In the genomic region with DNA sequence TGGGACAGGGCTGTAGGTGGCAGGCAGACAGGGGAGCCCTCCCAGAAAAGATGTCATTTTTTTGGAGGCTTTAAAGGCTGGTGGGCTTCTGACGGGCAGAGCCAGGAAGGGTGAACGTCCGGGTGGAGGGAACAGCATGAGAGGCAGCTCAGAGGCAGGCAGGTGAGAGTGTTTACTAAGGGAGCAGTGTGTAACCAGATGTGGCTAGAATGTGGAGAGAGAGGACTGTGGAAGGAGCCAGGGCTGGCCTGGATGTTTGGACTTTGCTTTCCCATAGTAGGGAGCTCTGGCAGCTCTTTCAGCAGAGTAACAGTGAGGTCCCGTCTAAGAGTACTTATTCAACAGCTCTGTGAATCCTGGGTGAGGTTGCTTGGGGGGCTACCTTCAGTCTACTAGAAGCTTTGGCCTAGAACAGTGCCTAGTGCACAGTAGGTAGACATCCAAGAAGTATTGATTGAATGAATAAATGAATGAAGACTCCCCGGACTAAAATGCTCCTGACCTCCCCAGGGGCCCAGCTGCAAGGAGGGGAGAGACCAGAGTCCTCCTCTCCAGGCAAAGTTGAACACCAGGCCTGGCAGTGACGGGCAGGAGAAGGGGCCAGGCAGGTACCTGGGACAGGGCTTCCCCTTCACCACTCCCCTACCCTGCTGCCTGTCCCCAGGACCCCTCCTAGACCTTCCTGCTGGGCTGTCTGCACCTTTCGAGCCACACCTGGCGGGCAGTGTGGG, we compare ENCODE assay signal across 1 cellular context.
TF ChIP-seq lines count a peak whose summit lies in the region.

No MANE protein-coding gene starts in this region.

TF ChIP-seq in HepG2, 621 proteins besides CTCF, POLR2A, EP300 and RAD21 (continued from another document and continues in another):
- TF ChIP-seq, protein P1, sequence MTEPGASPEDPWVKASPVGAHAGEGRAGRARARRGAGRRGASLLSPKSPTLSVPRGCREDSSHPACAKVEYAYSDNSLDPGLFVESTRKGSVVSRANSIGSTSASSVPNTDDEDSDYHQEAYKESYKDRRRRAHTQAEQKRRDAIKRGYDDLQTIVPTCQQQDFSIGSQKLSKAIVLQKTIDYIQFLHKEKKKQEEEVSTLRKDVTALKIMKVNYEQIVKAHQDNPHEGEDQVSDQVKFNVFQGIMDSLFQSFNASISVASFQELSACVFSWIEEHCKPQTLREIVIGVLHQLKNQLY (CRISPR knock-in tag; IDR thresholded peaks at IDR 0.05) = no peak
- TF ChIP-seq ZNF709 (CRISPR knock-in tag; IDR thresholded peaks at IDR 0.05) = 0 out of 2 replicates have a peak, but pooled peaks have one; percentile 26
- no peak for TF ChIP-seq TAF1 (CRISPR knock-in tag; IDR thresholded peaks at IDR 0.05)
- 0 out of 2 replicates have a peak, but pooled peaks have one; percentile 31 for TF ChIP-seq SSRP1 (CRISPR knock-in tag; IDR thresholded peaks at IDR 0.05)
- TF ChIP-seq ZNF569 (CRISPR knock-in tag; IDR thresholded peaks at IDR 0.05; ENCODE audit: borderline replicate concordance) = no peak
- TF ChIP-seq, protein P2, sequence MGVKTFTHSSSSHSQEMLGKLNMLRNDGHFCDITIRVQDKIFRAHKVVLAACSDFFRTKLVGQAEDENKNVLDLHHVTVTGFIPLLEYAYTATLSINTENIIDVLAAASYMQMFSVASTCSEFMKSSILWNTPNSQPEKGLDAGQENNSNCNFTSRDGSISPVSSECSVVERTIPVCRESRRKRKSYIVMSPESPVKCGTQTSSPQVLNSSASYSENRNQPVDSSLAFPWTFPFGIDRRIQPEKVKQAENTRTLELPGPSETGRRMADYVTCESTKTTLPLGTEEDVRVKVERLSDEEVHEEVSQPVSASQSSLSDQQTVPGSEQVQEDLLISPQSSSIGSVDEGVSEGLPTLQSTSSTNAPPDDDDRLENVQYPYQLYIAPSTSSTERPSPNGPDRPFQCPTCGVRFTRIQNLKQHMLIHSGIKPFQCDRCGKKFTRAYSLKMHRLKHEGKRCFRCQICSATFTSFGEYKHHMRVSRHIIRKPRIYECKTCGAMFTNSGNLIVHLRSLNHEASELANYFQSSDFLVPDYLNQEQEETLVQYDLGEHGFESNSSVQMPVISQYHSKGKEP (CRISPR knock-in tag; IDR thresholded peaks at IDR 0.05) = no peak
- TF ChIP-seq, protein P3, sequence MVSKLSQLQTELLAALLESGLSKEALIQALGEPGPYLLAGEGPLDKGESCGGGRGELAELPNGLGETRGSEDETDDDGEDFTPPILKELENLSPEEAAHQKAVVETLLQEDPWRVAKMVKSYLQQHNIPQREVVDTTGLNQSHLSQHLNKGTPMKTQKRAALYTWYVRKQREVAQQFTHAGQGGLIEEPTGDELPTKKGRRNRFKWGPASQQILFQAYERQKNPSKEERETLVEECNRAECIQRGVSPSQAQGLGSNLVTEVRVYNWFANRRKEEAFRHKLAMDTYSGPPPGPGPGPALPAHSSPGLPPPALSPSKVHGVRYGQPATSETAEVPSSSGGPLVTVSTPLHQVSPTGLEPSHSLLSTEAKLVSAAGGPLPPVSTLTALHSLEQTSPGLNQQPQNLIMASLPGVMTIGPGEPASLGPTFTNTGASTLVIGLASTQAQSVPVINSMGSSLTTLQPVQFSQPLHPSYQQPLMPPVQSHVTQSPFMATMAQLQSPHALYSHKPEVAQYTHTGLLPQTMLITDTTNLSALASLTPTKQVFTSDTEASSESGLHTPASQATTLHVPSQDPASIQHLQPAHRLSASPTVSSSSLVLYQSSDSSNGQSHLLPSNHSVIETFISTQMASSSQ (IDR thresholded peaks at IDR 0.05; ENCODE audit: low read depth) = no peak
- TF ChIP-seq, protein P3 (CRISPR knock-in tag; IDR thresholded peaks at IDR 0.05; ENCODE audit: borderline replicate concordance) = 0 out of 2 replicates have a peak, but pooled peaks have one; percentile 41
- TF ChIP-seq ZSCAN29 (CRISPR knock-in tag; conservative IDR thresholded peaks at IDR 0.05) = no peak
- peak; percentile 53; the same call in 1 of the 2 replicates for TF ChIP-seq HDAC2 (CRISPR knock-in tag; IDR thresholded peaks at IDR 0.05)
- TF ChIP-seq MYNN (CRISPR knock-in tag; IDR thresholded peaks at IDR 0.05; ENCODE audit: low read depth) = no peak
- TF ChIP-seq, protein P4, sequence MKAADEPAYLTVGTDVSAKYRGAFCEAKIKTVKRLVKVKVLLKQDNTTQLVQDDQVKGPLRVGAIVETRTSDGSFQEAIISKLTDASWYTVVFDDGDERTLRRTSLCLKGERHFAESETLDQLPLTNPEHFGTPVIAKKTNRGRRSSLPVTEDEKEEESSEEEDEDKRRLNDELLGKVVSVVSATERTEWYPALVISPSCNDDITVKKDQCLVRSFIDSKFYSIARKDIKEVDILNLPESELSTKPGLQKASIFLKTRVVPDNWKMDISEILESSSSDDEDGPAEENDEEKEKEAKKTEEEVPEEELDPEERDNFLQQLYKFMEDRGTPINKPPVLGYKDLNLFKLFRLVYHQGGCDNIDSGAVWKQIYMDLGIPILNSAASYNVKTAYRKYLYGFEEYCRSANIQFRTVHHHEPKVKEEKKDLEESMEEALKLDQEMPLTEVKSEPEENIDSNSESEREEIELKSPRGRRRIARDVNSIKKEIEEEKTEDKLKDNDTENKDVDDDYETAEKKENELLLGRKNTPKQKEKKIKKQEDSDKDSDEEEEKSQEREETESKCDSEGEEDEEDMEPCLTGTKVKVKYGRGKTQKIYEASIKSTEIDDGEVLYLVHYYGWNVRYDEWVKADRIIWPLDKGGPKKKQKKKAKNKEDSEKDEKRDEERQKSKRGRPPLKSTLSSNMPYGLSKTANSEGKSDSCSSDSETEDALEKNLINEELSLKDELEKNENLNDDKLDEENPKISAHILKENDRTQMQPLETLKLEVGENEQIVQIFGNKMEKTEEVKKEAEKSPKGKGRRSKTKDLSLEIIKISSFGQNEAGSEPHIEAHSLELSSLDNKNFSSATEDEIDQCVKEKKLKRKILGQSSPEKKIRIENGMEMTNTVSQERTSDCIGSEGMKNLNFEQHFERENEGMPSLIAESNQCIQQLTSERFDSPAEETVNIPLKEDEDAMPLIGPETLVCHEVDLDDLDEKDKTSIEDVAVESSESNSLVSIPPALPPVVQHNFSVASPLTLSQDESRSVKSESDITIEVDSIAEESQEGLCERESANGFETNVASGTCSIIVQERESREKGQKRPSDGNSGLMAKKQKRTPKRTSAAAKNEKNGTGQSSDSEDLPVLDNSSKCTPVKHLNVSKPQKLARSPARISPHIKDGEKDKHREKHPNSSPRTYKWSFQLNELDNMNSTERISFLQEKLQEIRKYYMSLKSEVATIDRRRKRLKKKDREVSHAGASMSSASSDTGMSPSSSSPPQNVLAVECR (CRISPR knock-in tag; IDR thresholded peaks at IDR 0.05; ENCODE audit: borderline replicate concordance) = peak; percentile 22; the same call in 1 of the 2 replicates
- no peak for TF ChIP-seq ZNF605 (CRISPR knock-in tag; IDR thresholded peaks at IDR 0.05)
- no peak for TF ChIP-seq ZNF33A (CRISPR knock-in tag; IDR thresholded peaks at IDR 0.05; ENCODE audit: borderline replicate concordance)
- TF ChIP-seq PAX8 (CRISPR knock-in tag; IDR thresholded peaks at IDR 0.05; ENCODE audit: borderline replicate concordance) = no peak
- no peak for TF ChIP-seq ZFAT (CRISPR knock-in tag; conservative IDR thresholded peaks at IDR 0.05)
- no peak for TF ChIP-seq ZNF766 (CRISPR knock-in tag; IDR thresholded peaks at IDR 0.05; ENCODE audit: borderline replicate concordance)
- TF ChIP-seq ZNF34 (CRISPR knock-in tag; IDR thresholded peaks at IDR 0.05; ENCODE audit: borderline replicate concordance) = no peak
- TF ChIP-seq, protein P5, sequence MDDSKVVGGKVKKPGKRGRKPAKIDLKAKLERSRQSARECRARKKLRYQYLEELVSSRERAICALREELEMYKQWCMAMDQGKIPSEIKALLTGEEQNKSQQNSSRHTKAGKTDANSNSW (CRISPR knock-in tag; IDR thresholded peaks at IDR 0.05; ENCODE audit: borderline replicate concordance) = no peak
- peak; percentile 68 for TF ChIP-seq HOXA3 (CRISPR knock-in tag; IDR thresholded peaks at IDR 0.05)
- TF ChIP-seq, protein P6, sequence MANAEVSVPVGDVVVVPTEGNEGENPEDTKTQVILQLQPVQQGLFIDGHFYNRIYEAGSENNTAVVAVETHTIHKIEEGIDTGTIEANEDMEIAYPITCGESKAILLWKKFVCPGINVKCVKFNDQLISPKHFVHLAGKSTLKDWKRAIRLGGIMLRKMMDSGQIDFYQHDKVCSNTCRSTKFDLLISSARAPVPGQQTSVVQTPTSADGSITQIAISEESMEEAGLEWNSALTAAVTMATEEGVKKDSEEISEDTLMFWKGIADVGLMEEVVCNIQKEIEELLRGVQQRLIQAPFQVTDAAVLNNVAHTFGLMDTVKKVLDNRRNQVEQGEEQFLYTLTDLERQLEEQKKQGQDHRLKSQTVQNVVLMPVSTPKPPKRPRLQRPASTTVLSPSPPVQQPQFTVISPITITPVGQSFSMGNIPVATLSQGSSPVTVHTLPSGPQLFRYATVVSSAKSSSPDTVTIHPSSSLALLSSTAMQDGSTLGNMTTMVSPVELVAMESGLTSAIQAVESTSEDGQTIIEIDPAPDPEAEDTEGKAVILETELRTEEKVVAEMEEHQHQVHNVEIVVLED (CRISPR knock-in tag; IDR thresholded peaks at IDR 0.05; ENCODE audit: borderline replicate concordance) = no peak
- TF ChIP-seq TRIM24 (CRISPR knock-in tag; IDR thresholded peaks at IDR 0.05) = no peak
- TF ChIP-seq, protein P7, sequence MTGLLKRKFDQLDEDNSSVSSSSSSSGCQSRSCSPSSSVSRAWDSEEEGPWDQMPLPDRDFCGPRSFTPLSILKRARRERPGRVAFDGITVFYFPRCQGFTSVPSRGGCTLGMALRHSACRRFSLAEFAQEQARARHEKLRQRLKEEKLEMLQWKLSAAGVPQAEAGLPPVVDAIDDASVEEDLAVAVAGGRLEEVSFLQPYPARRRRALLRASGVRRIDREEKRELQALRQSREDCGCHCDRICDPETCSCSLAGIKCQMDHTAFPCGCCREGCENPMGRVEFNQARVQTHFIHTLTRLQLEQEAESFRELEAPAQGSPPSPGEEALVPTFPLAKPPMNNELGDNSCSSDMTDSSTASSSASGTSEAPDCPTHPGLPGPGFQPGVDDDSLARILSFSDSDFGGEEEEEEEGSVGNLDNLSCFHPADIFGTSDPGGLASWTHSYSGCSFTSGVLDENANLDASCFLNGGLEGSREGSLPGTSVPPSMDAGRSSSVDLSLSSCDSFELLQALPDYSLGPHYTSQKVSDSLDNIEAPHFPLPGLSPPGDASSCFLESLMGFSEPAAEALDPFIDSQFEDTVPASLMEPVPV (CRISPR knock-in tag; IDR thresholded peaks at IDR 0.05) = no peak
- no peak for TF ChIP-seq PTBP1 (IDR thresholded peaks at IDR 0.05; ENCODE audit: low read depth, low read length, poor library complexity, severe bottlenecking)
- no peak for TF ChIP-seq KLF11 (CRISPR knock-in tag; IDR thresholded peaks at IDR 0.05)
- TF ChIP-seq ZNF460 (CRISPR knock-in tag; IDR thresholded peaks at IDR 0.05; ENCODE audit: borderline replicate concordance) = no peak
- no peak for TF ChIP-seq SMARCC2 (IDR thresholded peaks at IDR 0.05)
- no peak for TF ChIP-seq REPIN1 (CRISPR knock-in tag; IDR thresholded peaks at IDR 0.05; ENCODE audit: borderline replicate concordance, low read depth)
- no peak for TF ChIP-seq ZNF329 (CRISPR knock-in tag; IDR thresholded peaks at IDR 0.05; ENCODE audit: low read depth)
- TF ChIP-seq, protein P8, sequence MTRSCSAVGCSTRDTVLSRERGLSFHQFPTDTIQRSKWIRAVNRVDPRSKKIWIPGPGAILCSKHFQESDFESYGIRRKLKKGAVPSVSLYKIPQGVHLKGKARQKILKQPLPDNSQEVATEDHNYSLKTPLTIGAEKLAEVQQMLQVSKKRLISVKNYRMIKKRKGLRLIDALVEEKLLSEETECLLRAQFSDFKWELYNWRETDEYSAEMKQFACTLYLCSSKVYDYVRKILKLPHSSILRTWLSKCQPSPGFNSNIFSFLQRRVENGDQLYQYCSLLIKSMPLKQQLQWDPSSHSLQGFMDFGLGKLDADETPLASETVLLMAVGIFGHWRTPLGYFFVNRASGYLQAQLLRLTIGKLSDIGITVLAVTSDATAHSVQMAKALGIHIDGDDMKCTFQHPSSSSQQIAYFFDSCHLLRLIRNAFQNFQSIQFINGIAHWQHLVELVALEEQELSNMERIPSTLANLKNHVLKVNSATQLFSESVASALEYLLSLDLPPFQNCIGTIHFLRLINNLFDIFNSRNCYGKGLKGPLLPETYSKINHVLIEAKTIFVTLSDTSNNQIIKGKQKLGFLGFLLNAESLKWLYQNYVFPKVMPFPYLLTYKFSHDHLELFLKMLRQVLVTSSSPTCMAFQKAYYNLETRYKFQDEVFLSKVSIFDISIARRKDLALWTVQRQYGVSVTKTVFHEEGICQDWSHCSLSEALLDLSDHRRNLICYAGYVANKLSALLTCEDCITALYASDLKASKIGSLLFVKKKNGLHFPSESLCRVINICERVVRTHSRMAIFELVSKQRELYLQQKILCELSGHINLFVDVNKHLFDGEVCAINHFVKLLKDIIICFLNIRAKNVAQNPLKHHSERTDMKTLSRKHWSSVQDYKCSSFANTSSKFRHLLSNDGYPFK (CRISPR knock-in tag; IDR thresholded peaks at IDR 0.05; ENCODE audit: borderline replicate concordance) = no peak
- TF ChIP-seq, protein P9, sequence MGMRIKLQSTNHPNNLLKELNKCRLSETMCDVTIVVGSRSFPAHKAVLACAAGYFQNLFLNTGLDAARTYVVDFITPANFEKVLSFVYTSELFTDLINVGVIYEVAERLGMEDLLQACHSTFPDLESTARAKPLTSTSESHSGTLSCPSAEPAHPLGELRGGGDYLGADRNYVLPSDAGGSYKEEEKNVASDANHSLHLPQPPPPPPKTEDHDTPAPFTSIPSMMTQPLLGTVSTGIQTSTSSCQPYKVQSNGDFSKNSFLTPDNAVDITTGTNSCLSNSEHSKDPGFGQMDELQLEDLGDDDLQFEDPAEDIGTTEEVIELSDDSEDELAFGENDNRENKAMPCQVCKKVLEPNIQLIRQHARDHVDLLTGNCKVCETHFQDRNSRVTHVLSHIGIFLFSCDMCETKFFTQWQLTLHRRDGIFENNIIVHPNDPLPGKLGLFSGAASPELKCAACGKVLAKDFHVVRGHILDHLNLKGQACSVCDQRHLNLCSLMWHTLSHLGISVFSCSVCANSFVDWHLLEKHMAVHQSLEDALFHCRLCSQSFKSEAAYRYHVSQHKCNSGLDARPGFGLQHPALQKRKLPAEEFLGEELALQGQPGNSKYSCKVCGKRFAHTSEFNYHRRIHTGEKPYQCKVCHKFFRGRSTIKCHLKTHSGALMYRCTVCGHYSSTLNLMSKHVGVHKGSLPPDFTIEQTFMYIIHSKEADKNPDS (CRISPR knock-in tag; IDR thresholded peaks at IDR 0.05) = peak; percentile 98
- TF ChIP-seq HMG20A (CRISPR knock-in tag; IDR thresholded peaks at IDR 0.05; ENCODE audit: borderline replicate concordance) = no peak
- no peak for TF ChIP-seq AKAP8 (CRISPR knock-in tag; IDR thresholded peaks at IDR 0.05)
